Comparison of ENCODE assay signal across 1 cellular context in the genomic region with DNA sequence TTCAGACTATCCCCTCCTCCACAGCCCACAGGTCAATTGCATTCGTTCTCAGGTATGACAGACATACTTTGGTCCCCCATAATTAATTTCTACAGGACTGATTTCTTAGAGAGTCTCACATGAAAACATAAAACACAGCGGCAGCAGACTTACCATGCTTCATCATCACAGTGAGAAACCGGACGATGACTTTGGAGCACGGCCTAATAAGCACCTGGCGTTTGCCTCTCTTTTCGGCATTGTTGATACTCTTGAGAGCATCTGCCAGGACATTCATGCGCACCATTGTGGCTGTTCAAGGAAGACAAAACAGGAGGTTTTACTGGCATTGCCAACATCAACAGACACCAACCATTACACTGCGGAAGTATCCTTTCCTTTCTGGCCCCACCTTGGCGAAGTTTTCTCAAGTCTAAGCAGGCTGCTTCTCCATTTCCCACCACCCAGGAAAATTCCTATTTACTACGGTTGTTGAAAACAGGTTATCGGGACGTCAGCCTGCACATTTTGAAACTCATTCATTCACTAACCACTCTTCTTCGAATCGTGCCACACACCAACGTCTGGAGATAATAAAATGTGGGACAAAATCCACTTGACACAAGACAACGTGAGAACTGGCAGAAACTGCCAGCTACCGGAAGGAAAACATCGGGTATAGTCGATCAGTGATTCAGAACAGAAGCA.
TF ChIP-seq lines count a peak whose summit lies in the region.

No MANE protein-coding gene starts in this region.

TF ChIP-seq in HepG2, 621 proteins besides CTCF, POLR2A, EP300 and RAD21 (continues in another document):
- TF ChIP-seq, protein P1, sequence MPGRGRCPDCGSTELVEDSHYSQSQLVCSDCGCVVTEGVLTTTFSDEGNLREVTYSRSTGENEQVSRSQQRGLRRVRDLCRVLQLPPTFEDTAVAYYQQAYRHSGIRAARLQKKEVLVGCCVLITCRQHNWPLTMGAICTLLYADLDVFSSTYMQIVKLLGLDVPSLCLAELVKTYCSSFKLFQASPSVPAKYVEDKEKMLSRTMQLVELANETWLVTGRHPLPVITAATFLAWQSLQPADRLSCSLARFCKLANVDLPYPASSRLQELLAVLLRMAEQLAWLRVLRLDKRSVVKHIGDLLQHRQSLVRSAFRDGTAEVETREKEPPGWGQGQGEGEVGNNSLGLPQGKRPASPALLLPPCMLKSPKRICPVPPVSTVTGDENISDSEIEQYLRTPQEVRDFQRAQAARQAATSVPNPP (CRISPR knock-in tag; IDR thresholded peaks at IDR 0.05) = no peak; the same call in 1 of the 2 replicates
- no peak; the same call in 1 of the 2 replicates for TF ChIP-seq FOSL2 (CRISPR knock-in tag; IDR thresholded peaks at IDR 0.05)
- TF ChIP-seq ZFP36 (IDR thresholded peaks at IDR 0.05; ENCODE audit: borderline replicate concordance, low read depth, low read length, partially characterized antibody) = no peak
- no peak for TF ChIP-seq HOXA9 (CRISPR knock-in tag; IDR thresholded peaks at IDR 0.05; ENCODE audit: borderline replicate concordance)
- TF ChIP-seq, protein P2, sequence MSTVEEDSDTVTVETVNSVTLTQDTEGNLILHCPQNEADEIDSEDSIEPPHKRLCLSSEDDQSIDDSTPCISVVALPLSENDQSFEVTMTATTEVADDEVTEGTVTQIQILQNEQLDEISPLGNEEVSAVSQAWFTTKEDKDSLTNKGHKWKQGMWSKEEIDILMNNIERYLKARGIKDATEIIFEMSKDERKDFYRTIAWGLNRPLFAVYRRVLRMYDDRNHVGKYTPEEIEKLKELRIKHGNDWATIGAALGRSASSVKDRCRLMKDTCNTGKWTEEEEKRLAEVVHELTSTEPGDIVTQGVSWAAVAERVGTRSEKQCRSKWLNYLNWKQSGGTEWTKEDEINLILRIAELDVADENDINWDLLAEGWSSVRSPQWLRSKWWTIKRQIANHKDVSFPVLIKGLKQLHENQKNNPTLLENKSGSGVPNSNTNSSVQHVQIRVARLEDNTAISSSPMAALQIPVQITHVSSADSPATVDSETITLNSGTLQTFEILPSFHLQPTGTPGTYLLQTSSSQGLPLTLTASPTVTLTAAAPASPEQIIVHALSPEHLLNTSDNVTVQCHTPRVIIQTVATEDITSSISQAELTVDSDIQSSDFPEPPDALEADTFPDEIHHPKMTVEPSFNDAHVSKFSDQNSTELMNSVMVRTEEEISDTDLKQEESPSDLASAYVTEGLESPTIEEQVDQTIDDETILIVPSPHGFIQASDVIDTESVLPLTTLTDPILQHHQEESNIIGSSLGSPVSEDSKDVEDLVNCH (CRISPR knock-in tag; IDR thresholded peaks at IDR 0.05) = no peak
- no peak for TF ChIP-seq SRY (CRISPR knock-in tag; IDR thresholded peaks at IDR 0.05)
- TF ChIP-seq PITX1 (CRISPR knock-in tag; IDR thresholded peaks at IDR 0.05) = no peak
- 0 out of 2 replicates have a peak, but pooled peaks have one; percentile 3 for TF ChIP-seq NCOA2 (CRISPR knock-in tag; IDR thresholded peaks at IDR 0.05)
- TF ChIP-seq REPIN1 (CRISPR knock-in tag; IDR thresholded peaks at IDR 0.05; ENCODE audit: borderline replicate concordance, low read depth) = peak; percentile 65; the same call in 1 of the 2 replicates
- TF ChIP-seq ARNTL (CRISPR knock-in tag; IDR thresholded peaks at IDR 0.05) = peak; percentile 45; the same call in 1 of the 2 replicates
- TF ChIP-seq, protein P3, sequence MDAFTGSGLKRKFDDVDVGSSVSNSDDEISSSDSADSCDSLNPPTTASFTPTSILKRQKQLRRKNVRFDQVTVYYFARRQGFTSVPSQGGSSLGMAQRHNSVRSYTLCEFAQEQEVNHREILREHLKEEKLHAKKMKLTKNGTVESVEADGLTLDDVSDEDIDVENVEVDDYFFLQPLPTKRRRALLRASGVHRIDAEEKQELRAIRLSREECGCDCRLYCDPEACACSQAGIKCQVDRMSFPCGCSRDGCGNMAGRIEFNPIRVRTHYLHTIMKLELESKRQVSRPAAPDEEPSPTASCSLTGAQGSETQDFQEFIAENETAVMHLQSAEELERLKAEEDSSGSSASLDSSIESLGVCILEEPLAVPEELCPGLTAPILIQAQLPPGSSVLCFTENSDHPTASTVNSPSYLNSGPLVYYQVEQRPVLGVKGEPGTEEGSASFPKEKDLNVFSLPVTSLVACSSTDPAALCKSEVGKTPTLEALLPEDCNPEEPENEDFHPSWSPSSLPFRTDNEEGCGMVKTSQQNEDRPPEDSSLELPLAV (CRISPR knock-in tag; conservative IDR thresholded peaks at IDR 0.05; ENCODE audit: low read depth) = no peak
- TF ChIP-seq ZNF510 (CRISPR knock-in tag; IDR thresholded peaks at IDR 0.05; ENCODE audit: low read depth) = no peak
- 0 out of 2 replicates have a peak, but pooled peaks have one; percentile 35 for TF ChIP-seq ARID2 (CRISPR knock-in tag; IDR thresholded peaks at IDR 0.05; ENCODE audit: borderline replicate concordance)
- TF ChIP-seq ZNF567 (CRISPR knock-in tag; IDR thresholded peaks at IDR 0.05; ENCODE audit: borderline replicate concordance) = 0 out of 2 replicates have a peak, but pooled peaks have one; percentile 55
- TF ChIP-seq, protein P4, sequence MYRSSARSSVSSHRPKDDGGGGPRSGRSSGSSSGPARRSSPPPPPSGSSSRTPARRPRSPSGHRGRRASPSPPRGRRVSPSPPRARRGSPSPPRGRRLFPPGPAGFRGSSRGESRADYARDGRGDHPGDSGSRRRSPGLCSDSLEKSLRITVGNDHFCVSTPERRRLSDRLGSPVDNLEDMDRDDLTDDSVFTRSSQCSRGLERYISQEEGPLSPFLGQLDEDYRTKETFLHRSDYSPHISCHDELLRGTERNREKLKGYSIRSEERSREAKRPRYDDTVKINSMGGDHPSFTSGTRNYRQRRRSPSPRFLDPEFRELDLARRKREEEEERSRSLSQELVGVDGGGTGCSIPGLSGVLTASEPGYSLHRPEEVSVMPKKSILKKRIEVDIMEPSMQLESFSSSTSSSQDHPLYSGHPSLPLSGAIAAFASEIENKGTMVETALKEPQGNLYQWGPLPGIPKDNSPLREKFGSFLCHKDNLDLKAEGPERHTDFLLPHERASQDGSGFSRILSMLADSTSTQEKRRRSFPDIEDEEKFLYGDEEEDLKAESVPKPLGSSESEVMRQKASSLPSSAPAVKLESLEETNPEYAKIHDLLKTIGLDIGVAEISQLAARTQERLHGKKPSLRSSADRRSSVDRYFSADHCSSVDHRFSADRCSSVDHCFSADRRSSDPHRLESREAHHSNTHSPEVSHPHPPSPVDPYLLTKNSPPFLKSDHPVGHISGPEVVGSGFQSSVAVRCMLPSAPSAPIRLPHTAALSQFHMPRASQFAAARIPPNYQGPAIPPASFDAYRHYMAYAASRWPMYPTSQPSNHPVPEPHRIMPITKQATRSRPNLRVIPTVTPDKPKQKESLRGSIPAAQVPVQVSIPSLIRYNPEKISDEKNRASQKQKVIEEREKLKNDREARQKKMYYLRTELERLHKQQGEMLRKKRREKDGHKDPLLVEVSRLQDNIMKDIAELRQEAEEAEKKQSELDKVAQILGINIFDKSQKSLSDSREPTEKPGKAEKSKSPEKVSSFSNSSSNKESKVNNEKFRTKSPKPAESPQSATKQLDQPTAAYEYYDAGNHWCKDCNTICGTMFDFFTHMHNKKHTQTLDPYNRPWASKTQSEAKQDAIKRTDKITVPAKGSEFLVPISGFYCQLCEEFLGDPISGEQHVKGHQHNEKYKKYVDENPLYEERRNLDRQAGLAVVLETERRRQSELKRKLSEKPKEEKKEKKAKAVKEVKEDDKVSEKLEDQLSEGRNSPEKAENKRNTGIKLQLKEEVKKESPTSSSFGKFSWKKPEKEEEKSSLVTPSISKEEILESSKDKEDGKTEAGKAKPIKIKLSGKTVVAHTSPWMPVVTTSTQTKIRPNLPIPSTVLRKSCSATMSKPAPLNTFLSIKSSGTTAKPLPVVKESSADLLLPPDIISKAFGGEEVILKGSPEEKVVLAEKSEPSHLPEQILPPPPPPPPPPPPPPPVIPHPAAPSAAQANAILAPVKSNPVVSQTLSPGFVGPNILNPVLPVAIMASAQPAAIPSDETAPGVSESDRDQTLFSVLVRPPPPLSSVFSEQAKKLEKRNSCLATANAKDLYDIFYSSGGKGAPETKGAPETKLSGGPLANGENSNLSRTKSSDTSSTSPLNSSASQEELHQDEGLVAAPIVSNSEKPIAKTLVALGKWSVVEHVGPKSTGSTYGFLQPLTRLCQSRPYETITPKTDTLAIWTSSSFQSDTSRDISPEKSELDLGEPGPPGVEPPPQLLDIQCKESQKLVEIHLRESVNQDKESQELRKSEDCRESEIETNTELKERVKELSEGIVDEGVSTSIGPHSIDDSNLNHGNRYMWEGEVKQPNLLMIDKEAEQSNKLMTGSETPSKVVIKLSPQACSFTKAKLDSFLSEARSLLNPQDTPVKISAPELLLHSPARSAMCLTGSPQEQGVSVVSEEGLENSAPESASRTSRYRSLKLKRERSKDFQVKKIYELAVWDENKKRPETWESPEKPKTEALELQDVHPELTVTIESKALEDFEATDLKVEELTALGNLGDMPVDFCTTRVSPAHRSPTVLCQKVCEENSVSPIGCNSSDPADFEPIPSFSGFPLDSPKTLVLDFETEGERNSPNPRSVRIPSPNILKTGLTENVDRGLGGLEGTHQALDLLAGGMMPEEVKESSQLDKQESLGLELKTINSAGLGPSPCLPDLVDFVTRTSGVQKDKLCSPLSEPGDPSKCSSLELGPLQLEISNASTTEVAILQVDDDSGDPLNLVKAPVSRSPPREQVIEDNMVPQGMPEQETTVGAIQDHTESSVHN (CRISPR knock-in tag; IDR thresholded peaks at IDR 0.05) = 0 out of 2 replicates have a peak, but pooled peaks have one; percentile 50
- no peak for TF ChIP-seq POLR2AphosphoS5 (IDR thresholded peaks at IDR 0.05; ENCODE audit: low read depth, low read length)
- TF ChIP-seq, protein P5, sequence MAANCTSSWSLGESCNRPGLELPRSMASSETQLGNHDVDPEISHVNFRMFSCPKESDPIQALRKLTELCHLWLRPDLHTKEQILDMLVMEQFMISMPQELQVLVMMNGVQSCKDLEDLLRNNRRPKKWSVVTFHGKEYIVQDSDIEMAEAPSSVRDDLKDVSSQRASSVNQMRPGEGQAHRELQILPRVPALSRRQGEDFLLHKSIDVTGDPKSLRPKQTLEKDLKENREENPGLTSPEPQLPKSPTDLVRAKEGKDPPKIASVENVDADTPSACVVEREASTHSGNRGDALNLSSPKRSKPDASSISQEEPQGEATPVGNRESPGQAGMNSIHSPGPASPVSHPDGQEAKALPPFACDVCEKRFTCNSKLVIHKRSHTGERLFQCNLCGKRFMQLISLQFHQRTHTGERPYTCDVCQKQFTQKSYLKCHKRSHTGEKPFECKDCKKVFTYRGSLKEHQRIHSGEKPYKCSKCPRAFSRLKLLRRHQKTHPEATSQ (CRISPR knock-in tag; IDR thresholded peaks at IDR 0.05; ENCODE audit: borderline replicate concordance) = no peak; the same call in 1 of the 2 replicates
- no peak for TF ChIP-seq ZNF225 (CRISPR knock-in tag; IDR thresholded peaks at IDR 0.05)
- TF ChIP-seq TCF7 (IDR thresholded peaks at IDR 0.05; ENCODE audit: low read depth) = no peak
- TF ChIP-seq, protein P6, sequence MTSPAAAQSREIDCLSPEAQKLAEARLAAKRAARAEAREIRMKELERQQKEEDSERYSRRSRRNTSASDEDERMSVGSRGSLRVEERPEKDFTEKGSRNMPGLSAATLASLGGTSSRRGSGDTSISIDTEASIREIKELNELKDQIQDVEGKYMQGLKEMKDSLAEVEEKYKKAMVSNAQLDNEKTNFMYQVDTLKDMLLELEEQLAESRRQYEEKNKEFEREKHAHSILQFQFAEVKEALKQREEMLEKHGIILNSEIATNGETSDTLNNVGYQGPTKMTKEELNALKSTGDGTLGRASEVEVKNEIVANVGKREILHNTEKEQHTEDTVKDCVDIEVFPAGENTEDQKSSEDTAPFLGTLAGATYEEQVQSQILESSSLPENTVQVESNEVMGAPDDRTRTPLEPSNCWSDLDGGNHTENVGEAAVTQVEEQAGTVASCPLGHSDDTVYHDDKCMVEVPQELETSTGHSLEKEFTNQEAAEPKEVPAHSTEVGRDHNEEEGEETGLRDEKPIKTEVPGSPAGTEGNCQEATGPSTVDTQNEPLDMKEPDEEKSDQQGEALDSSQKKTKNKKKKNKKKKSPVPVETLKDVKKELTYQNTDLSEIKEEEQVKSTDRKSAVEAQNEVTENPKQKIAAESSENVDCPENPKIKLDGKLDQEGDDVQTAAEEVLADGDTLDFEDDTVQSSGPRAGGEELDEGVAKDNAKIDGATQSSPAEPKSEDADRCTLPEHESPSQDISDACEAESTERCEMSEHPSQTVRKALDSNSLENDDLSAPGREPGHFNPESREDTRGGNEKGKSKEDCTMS (CRISPR knock-in tag; conservative IDR thresholded peaks at IDR 0.05) = no peak
- TF ChIP-seq, protein P7, sequence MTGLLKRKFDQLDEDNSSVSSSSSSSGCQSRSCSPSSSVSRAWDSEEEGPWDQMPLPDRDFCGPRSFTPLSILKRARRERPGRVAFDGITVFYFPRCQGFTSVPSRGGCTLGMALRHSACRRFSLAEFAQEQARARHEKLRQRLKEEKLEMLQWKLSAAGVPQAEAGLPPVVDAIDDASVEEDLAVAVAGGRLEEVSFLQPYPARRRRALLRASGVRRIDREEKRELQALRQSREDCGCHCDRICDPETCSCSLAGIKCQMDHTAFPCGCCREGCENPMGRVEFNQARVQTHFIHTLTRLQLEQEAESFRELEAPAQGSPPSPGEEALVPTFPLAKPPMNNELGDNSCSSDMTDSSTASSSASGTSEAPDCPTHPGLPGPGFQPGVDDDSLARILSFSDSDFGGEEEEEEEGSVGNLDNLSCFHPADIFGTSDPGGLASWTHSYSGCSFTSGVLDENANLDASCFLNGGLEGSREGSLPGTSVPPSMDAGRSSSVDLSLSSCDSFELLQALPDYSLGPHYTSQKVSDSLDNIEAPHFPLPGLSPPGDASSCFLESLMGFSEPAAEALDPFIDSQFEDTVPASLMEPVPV (CRISPR knock-in tag; IDR thresholded peaks at IDR 0.05) = no peak
- TF ChIP-seq GATA4 (IDR thresholded peaks at IDR 0.05; ENCODE audit: borderline replicate concordance, low read depth) = no peak
- TF ChIP-seq CEBPG (CRISPR knock-in tag; IDR thresholded peaks at IDR 0.05) = no peak
- TF ChIP-seq ZFP90 (CRISPR knock-in tag; IDR thresholded peaks at IDR 0.05; ENCODE audit: borderline replicate concordance) = peak; percentile 40; the same call in 1 of the 2 replicates
- no peak for TF ChIP-seq ZNF296 (CRISPR knock-in tag; conservative IDR thresholded peaks at IDR 0.05)
- TF ChIP-seq ZEB1 (IDR thresholded peaks at IDR 0.05; ENCODE audit: insufficient replicate concordance, low read depth) = no peak
- no peak for TF ChIP-seq HIVEP1 (CRISPR knock-in tag; IDR thresholded peaks at IDR 0.05)
- no peak for TF ChIP-seq TAF1 (CRISPR knock-in tag; IDR thresholded peaks at IDR 0.05)
- TF ChIP-seq MED8 (CRISPR knock-in tag; IDR thresholded peaks at IDR 0.05; ENCODE audit: insufficient replicate concordance) = no peak
- peak; percentile 33; the same call in 1 of the 2 replicates for TF ChIP-seq ZNF235 (CRISPR knock-in tag; IDR thresholded peaks at IDR 0.05; ENCODE audit: borderline replicate concordance)
- TF ChIP-seq, protein P8, sequence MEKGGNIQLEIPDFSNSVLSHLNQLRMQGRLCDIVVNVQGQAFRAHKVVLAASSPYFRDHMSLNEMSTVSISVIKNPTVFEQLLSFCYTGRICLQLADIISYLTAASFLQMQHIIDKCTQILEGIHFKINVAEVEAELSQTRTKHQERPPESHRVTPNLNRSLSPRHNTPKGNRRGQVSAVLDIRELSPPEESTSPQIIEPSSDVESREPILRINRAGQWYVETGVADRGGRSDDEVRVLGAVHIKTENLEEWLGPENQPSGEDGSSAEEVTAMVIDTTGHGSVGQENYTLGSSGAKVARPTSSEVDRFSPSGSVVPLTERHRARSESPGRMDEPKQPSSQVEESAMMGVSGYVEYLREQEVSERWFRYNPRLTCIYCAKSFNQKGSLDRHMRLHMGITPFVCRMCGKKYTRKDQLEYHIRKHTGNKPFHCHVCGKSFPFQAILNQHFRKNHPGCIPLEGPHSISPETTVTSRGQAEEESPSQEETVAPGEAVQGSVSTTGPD (CRISPR knock-in tag; IDR thresholded peaks at IDR 0.05) = 0 out of 2 replicates have a peak, but pooled peaks have one; percentile 38
